Comparison of ENCODE assay signal across 17 cellular contexts in the genomic region with DNA sequence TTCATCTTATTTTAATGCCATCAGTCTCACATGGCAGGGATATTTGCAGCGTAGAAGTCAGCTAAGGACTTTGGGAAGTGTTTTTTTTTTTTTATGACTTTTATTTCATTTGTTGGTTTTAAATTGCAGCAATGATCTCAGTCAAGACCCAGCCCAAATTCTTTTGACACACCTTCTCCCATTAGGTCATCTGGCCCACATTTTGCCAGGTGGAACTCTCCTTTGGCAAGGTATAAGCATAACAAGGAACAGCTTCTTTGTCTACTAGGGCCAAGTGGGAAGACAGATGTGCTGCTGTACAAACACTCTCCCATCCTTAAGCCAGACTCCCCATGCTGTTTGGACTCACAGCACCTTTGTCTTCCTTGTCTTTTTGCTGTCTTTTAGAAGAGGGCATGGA. TPM values are rescaled to one million over a fixed set of nuclear protein-coding genes. Genes with fewer than 3 reads are reported as not detected.
DNase-seq lines count a peak whose midpoint lies in the region; ATAC-seq and TF ChIP-seq lines count a peak whose summit lies in the region.
"Had no signal": no experiment of that assay in that cellular context is flagged by ENCODE, and none has a peak within 500 bp of the region (broad histone marks: within the 10 kb centered on the region; RNA-seq: fewer than 3 reads in every experiment).

No MANE protein-coding gene starts in this region.

- no peak for TF ChIP-seq POLR2A in transverse colon (IDR thresholded peaks at IDR 0.05)
- TF ChIP-seq POLR2A in gastroesophageal sphincter (IDR thresholded peaks at IDR 0.05) = no peak

- H3K9me3 ChIP-seq in transverse colon (no peaks in the 10 kb centered on the region), gastroesophageal sphincter (no peaks in the 10 kb centered on the region)
- H3K9me3 ChIP-seq: BLaER1 treated with 17β-estradiol and CSF1 and Interleukin-3, amounts not matched to agents 10 nM and 100 nM; HAP-1 had no signal

- intact Hi-C loops in transverse colon (cut with DNase I; ENCODE audit: low total_unique reads) = no loop called here

- in situ Hi-C loops in transverse colon (cut with MboI; ENCODE audit: low pct_ligation_motif_present in 1 of 4, low pct_unique_long_range_greater_than_20kb in 1 of 4, low sequenced_read_pairs in 3 of 4) = loop anchor here in 1 of 4 donors (25.0 kb wide), 2 partner anchors 333 to 433 kb away; no protein-coding TSS in a partner anchor

- H3K4me1 ChIP-seq in transverse colon = no peaks in the 10 kb centered on the region
- peaks cover 0 to 9% (median 3%) of the 10 kb centered on the region in 3 donors for H3K4me1 ChIP-seq in gastroesophageal sphincter
- H3K4me1 ChIP-seq: BLaER1 treated with 17β-estradiol and CSF1 and Interleukin-3, amounts not matched to agents 10 nM and 100 nM; HAP-1 had no signal

- ATAC-seq in gastroesophageal sphincter = no peak
- ATAC-seq: HepG2 had no signal

- DNase-seq in NCI-H2196 (lab: John Stamatoyannopoulos, UW; ENCODE audit: unreplicated experiment) (peak; percentile 12), NCI-H2196 treated with DMSO at 0.1 percent for 48 hours (lab: John Stamatoyannopoulos, UW; ENCODE audit: unreplicated experiment) (no peak), NCI-H2029 (lab: John Stamatoyannopoulos, UW) (peak; percentile 49), epithelial cell of esophagus (ENCODE audit: low read depth) (peak; percentile 37), transverse colon (peak; percentile 23), CD1c-positive myeloid dendritic cell (ENCODE audit: extremely low spot score) (no peak)
- DNase-seq: CD4-positive, CD25-positive, alpha-beta regulatory T cell; CD8-positive, alpha-beta memory T cell; COR-L47; DMS 273 treated with DMSO at 0.1 percent for 48 hours; DMS53; DND-41; GM23248 had no signal

- H3K36me3 ChIP-seq in transverse colon (peaks cover 0 to 6% (median 2%) of the 10 kb centered on the region in 4 donors), gastroesophageal sphincter (peaks cover 0 to 23% of the 10 kb centered on the region in 2 donors)

- TF ChIP-seq EP300 in transverse colon (IDR thresholded peaks at IDR 0.05; ENCODE audit: low read depth) (no peak), gastroesophageal sphincter (IDR thresholded peaks at IDR 0.05) (no peak)

- 0% methylated on average over 1 of the region's 1 CpG; no CpG with 5 or more reads in 1 of the 2 donors for WGBS in transverse colon (ENCODE audit: low coverage in 1 of 2), 2 donors
- WGBS in gastroesophageal sphincter (ENCODE audit: low coverage in 1 of 2), 2 donors = 0% methylated on average over 1 of the region's 1 CpG; no CpG with 5 or more reads in 1 of the 2 donors

- H3K27me3 ChIP-seq in transverse colon = no peaks in the 10 kb centered on the region
- H3K27me3 ChIP-seq in gastroesophageal sphincter = no peaks in the 10 kb centered on the region
- H3K27me3 ChIP-seq: BLaER1 treated with 17β-estradiol and CSF1 and Interleukin-3, amounts not matched to agents 10 nM and 100 nM had no signal

- TF ChIP-seq CTCF in epithelial cell of esophagus (IDR thresholded peaks at IDR 0.05; ENCODE audit: insufficient read depth, low read depth, low read length, missing control alignments) (no peak), transverse colon (IDR thresholded peaks at IDR 0.05) (no peak), gastroesophageal sphincter (IDR thresholded peaks at IDR 0.05) (no peak)

- no peak overlapping the region for H3K27ac ChIP-seq in transverse colon
- no peak overlapping the region for H3K27ac ChIP-seq in gastroesophageal sphincter
- H3K27ac ChIP-seq: BLaER1 treated with 17β-estradiol and CSF1 and Interleukin-3, amounts not matched to agents 10 nM and 100 nM; GM23248 had no signal

- H3K4me3 ChIP-seq in epithelial cell of esophagus (ENCODE audit: low read length) (no peak overlapping the region), transverse colon (no peak overlapping the region), gastroesophageal sphincter (no peak overlapping the region)
- H3K4me3 ChIP-seq: BLaER1 treated with 17β-estradiol and CSF1 and Interleukin-3, amounts not matched to agents 10 nM and 100 nM; GM23248; HAP-1 had no signal

RNA-seq across cellular contexts. Expression of gene PLEKHA8, which starts 41.8 kb away (rescaled TPM):
- total RNA-seq in transverse colon (10 to 100 TPM in 3 of 4 donors, 1 to 10 TPM in 1; 6.6 to 16.4 (median 13.1) TPM), gastroesophageal sphincter (10 to 100 TPM in 2 of 4 donors, 1 to 10 TPM in 2; 7.5 to 16.3 (median 11.4) TPM)

RNA-seq across cellular contexts. Expression of gene FKBP14, which starts 43.5 kb away (rescaled TPM):
- 10 to 100 TPM in 2 of 4 donors, 1 to 10 TPM in 1, under 1 TPM in 1; 0.75 to 12.7 (median 9.6) TPM for total RNA-seq in transverse colon
- 10 to 100 TPM in 1 of 4 donors, 1 to 10 TPM in 3; 7.0 to 10.7 (median 7.7) TPM for total RNA-seq in gastroesophageal sphincter

Comparison
In these comparisons a context has a peak if more than half of its experiments do, and no peak if none do; other contexts are left out.
1. DNase-seq: peak in NCI-H2196 (single experiment), NCI-H2029 (single experiment), epithelial cell of esophagus (single experiment) and transverse colon (single experiment); none in NCI-H2196 treated with DMSO at 0.1 percent for 48 hours (single experiment) and CD1c-positive myeloid dendritic cell (single experiment).